1 cellular context compared by ENCODE assay signal in genomic region chr7:107169120-107170050, GRCh38.
A peak's percentile ranks its signal among the peaks of the same experiment; 100 is the strongest.
TF ChIP-seq lines count a peak whose summit lies in the region.

No MANE protein-coding gene starts in this region.

TF ChIP-seq in HepG2, 621 proteins besides CTCF, POLR2A, EP300 and RAD21 (continued from another document and continues in another):
- TF ChIP-seq, protein P1, sequence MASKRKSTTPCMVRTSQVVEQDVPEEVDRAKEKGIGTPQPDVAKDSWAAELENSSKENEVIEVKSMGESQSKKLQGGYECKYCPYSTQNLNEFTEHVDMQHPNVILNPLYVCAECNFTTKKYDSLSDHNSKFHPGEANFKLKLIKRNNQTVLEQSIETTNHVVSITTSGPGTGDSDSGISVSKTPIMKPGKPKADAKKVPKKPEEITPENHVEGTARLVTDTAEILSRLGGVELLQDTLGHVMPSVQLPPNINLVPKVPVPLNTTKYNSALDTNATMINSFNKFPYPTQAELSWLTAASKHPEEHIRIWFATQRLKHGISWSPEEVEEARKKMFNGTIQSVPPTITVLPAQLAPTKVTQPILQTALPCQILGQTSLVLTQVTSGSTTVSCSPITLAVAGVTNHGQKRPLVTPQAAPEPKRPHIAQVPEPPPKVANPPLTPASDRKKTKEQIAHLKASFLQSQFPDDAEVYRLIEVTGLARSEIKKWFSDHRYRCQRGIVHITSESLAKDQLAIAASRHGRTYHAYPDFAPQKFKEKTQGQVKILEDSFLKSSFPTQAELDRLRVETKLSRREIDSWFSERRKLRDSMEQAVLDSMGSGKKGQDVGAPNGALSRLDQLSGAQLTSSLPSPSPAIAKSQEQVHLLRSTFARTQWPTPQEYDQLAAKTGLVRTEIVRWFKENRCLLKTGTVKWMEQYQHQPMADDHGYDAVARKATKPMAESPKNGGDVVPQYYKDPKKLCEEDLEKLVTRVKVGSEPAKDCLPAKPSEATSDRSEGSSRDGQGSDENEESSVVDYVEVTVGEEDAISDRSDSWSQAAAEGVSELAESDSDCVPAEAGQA (IDR thresholded peaks at IDR 0.05; ENCODE audit: low read depth): no peak
- TF ChIP-seq, protein P1 (CRISPR knock-in tag; IDR thresholded peaks at IDR 0.05; ENCODE audit: borderline replicate concordance): no peak; the same call in 1 of the 2 replicates
- no peak; the same call in 1 of the 2 replicates for TF ChIP-seq MLXIP (CRISPR knock-in tag; IDR thresholded peaks at IDR 0.05; ENCODE audit: borderline replicate concordance)
- TF ChIP-seq IKZF1 (IDR thresholded peaks at IDR 0.05): no peak
- TF ChIP-seq SUZ12 (IDR thresholded peaks at IDR 0.05; ENCODE audit: low read depth, low read length): no peak
- peak; percentile 57; the same call in 1 of the 2 replicates for TF ChIP-seq NFKBIZ (CRISPR knock-in tag; IDR thresholded peaks at IDR 0.05)
- peak; percentile 88; the same call in 1 of the 2 replicates for TF ChIP-seq ARID4A (CRISPR knock-in tag; IDR thresholded peaks at IDR 0.05; ENCODE audit: borderline replicate concordance)
- TF ChIP-seq ELF3 (CRISPR knock-in tag; IDR thresholded peaks at IDR 0.05): peak; percentile 36
- peak; percentile 79 for TF ChIP-seq ARID5B (CRISPR knock-in tag; IDR thresholded peaks at IDR 0.05)
- no peak for TF ChIP-seq HNRNPUL1 (IDR thresholded peaks at IDR 0.05; ENCODE audit: low read depth, low read length)
- TF ChIP-seq NFATC3 (CRISPR knock-in tag; IDR thresholded peaks at IDR 0.05): no peak
- peak; percentile 35 for TF ChIP-seq KDM5A (IDR thresholded peaks at IDR 0.05; ENCODE audit: borderline replicate concordance, low read length)
- TF ChIP-seq GABPB1 (CRISPR knock-in tag; IDR thresholded peaks at IDR 0.05): peak; percentile 61; the same call in 1 of the 2 replicates
- no peak for TF ChIP-seq ZNF317 (CRISPR knock-in tag; IDR thresholded peaks at IDR 0.05)
- no peak for TF ChIP-seq ZSCAN25 (CRISPR knock-in tag; IDR thresholded peaks at IDR 0.05)
- TF ChIP-seq JUN (CRISPR knock-in tag; IDR thresholded peaks at IDR 0.05): 0 out of 2 replicates have a peak, but pooled peaks have one; percentile 35
- peak; percentile 80; the same call in 1 of the 2 replicates for TF ChIP-seq POGZ (CRISPR knock-in tag; IDR thresholded peaks at IDR 0.05)
- 0 out of 2 replicates have a peak, but pooled peaks have one; percentile 47 for TF ChIP-seq ZFP36L1 (CRISPR knock-in tag; IDR thresholded peaks at IDR 0.05)
- TF ChIP-seq ATAD3A (CRISPR knock-in tag; IDR thresholded peaks at IDR 0.05): no peak
- no peak for TF ChIP-seq FOXP1 (IDR thresholded peaks at IDR 0.05)
- peak; percentile 33; the same call in 1 of the 2 replicates for TF ChIP-seq FOXP1 (CRISPR knock-in tag; IDR thresholded peaks at IDR 0.05)
- TF ChIP-seq ZNF629 (CRISPR knock-in tag; conservative IDR thresholded peaks at IDR 0.05): no peak
- no peak for TF ChIP-seq ZNF33A (CRISPR knock-in tag; IDR thresholded peaks at IDR 0.05; ENCODE audit: borderline replicate concordance)
- TF ChIP-seq ZNF766 (CRISPR knock-in tag; IDR thresholded peaks at IDR 0.05; ENCODE audit: borderline replicate concordance): 0 out of 2 replicates have a peak, but pooled peaks have one; percentile 40
- TF ChIP-seq ZBTB2 (CRISPR knock-in tag; IDR thresholded peaks at IDR 0.05; ENCODE audit: low read depth): peak; percentile 74
- TF ChIP-seq ZNF512 (CRISPR knock-in tag; IDR thresholded peaks at IDR 0.05): no peak
- TF ChIP-seq ZNF20 (CRISPR knock-in tag; IDR thresholded peaks at IDR 0.05): no peak
- TF ChIP-seq ZNF761 (CRISPR knock-in tag; conservative IDR thresholded peaks at IDR 0.05): no peak
- no peak for TF ChIP-seq ZNF138 (CRISPR knock-in tag; IDR thresholded peaks at IDR 0.05; ENCODE audit: low read depth)
- TF ChIP-seq ZNF598 (CRISPR knock-in tag; IDR thresholded peaks at IDR 0.05; ENCODE audit: borderline replicate concordance): no peak
- peak; percentile 41; the same call in 1 of the 2 replicates for TF ChIP-seq ZNF280D (CRISPR knock-in tag; IDR thresholded peaks at IDR 0.05)
- TF ChIP-seq ZNF775 (CRISPR knock-in tag; IDR thresholded peaks at IDR 0.05; ENCODE audit: borderline replicate concordance): no peak
- peak; percentile 82 for TF ChIP-seq MEIS2 (CRISPR knock-in tag; IDR thresholded peaks at IDR 0.05)
- no peak for TF ChIP-seq STAT5B (CRISPR knock-in tag; IDR thresholded peaks at IDR 0.05)
